In genomic region chr9:95008151-95008771, GRCh38 we compare ENCODE assay signal across 8 cellular contexts.
DNase-seq lines count a peak whose midpoint lies in the region; ATAC-seq and TF ChIP-seq lines count a peak whose summit lies in the region.
"Had no signal": no experiment of that assay in that cellular context is flagged by ENCODE, and none has a peak within 500 bp of the region (broad histone marks: within the 10 kb centered on the region; RNA-seq: fewer than 3 reads in every experiment).

No MANE protein-coding gene starts in this region.

- TF ChIP-seq POLR2A in body of pancreas (IDR thresholded peaks at IDR 0.05), result no peak
- peak; percentile 45 for TF ChIP-seq POLR2A in right lobe of liver (IDR thresholded peaks at IDR 0.05)
- TF ChIP-seq POLR2A in suprapubic skin (IDR thresholded peaks at IDR 0.05), result no peak

- no peak overlapping the region for H3K4me3 ChIP-seq in body of pancreas
- peak overlapping the region in 1 of 3 donors; percentile 74 for H3K4me3 ChIP-seq in right lobe of liver
- peak overlapping the region; percentile 83 for H3K4me3 ChIP-seq in suprapubic skin

- peak; percentile 21 for DNase-seq in NCI-H128 (lab: John Stamatoyannopoulos, UW; ENCODE audit: unreplicated experiment)
- peak in 1 of 4 donors; percentile 57 for DNase-seq in body of pancreas
- DNase-seq in right lobe of liver, result peak in 1 of 3 donors; percentile 77
- no peak for DNase-seq in suprapubic skin (ENCODE audit: low spot score in 2 of 2)
- no peak for DNase-seq in NCI-H345 treated with DMSO at 0.1 percent for 48 hours (lab: John Stamatoyannopoulos, UW; ENCODE audit: unreplicated experiment)
- DNase-seq in GM19238 (ENCODE audit: insufficient read length, low spot score), result no peak
- no peak for DNase-seq in ecto neural progenitor cell (ENCODE audit: low spot score)
- DNase-seq: activated CD4-positive, alpha-beta T cell treated with anti-CD3 and anti-CD28 coated beads, Interleukin-2, amount 10 ng/mL, durations not matched to agents 7 days and 5 days had no signal

- no peaks in the 10 kb centered on the region for H3K9me3 ChIP-seq in body of pancreas
- no peaks in the 10 kb centered on the region for H3K9me3 ChIP-seq in right lobe of liver
- no peaks in the 10 kb centered on the region for H3K9me3 ChIP-seq in suprapubic skin

- TF ChIP-seq CTCF in body of pancreas (IDR thresholded peaks at IDR 0.05), result no peak
- no peak for TF ChIP-seq CTCF in right lobe of liver (IDR thresholded peaks at IDR 0.05)
- TF ChIP-seq CTCF in suprapubic skin (IDR thresholded peaks at IDR 0.05), result no peak

- H3K27me3 ChIP-seq in body of pancreas (no peaks in the 10 kb centered on the region), right lobe of liver (no peaks in the 10 kb centered on the region), suprapubic skin (no peaks in the 10 kb centered on the region)

- 9 to 16% methylated on average over 15 of the region's 15 CpGs for WGBS in body of pancreas, 2 donors
- 8% methylated on average over 15 of the region's 15 CpGs for WGBS in right lobe of liver (ENCODE audit: insufficient coverage, low coverage, low lambda C conversion rate, missing lambda C conversion rate)
- WGBS in suprapubic skin, result 26% methylated on average over 15 of the region's 15 CpGs

- ATAC-seq in body of pancreas, result no peak
- ATAC-seq in right lobe of liver, result peak; percentile 33 to 59 (median 47)

- H3K36me3 ChIP-seq in body of pancreas (replicated peaks in 1 of 2; ENCODE audit: insufficient read depth in 1 of 2, low read depth in 2 of 2) (no peaks in the 10 kb centered on the region), right lobe of liver (peaks cover 0 to 12% (median 5%) of the 10 kb centered on the region in 4 donors), suprapubic skin (no peaks in the 10 kb centered on the region)

- intact Hi-C loops in body of pancreas (cut with DNase I), result no loop called here
- intact Hi-C loops in right lobe of liver (cut with DNase I), result no loop called here

- peak overlapping the region; percentile 98 to 100 (median 98) for H3K27ac ChIP-seq in body of pancreas
- peak overlapping the region; percentile 96 to 100 (median 97) for H3K27ac ChIP-seq in right lobe of liver
- peak overlapping the region; percentile 99 for H3K27ac ChIP-seq in suprapubic skin

- H3K4me1 ChIP-seq in body of pancreas (peaks cover 49% of the 10 kb centered on the region), right lobe of liver (peaks cover 0 to 32% (median 11%) of the 10 kb centered on the region in 4 donors), suprapubic skin (peaks cover 59% of the 10 kb centered on the region)

- TF ChIP-seq EP300 in suprapubic skin (IDR thresholded peaks at IDR 0.05), result no peak
